In genomic region chr2:166180951-166181812, GRCh38 we compare ENCODE assay signal across 1 cellular context.
TF ChIP-seq lines count a peak whose summit lies in the region.

No MANE protein-coding gene starts in this region.

TF ChIP-seq in Ishikawa, 13 proteins besides CTCF, POLR2A, EP300 and RAD21 (continued from another document):
- TF ChIP-seq NFIC (IDR thresholded peaks at IDR 0.05) (no peak), TCF12 (IDR thresholded peaks at IDR 0.05; ENCODE audit: low read depth) (no peak)
- TF ChIP-seq, protein P1, sequence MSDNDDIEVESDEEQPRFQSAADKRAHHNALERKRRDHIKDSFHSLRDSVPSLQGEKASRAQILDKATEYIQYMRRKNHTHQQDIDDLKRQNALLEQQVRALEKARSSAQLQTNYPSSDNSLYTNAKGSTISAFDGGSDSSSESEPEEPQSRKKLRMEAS (IDR thresholded peaks at IDR 0.05): no peak
